In the genomic region with DNA sequence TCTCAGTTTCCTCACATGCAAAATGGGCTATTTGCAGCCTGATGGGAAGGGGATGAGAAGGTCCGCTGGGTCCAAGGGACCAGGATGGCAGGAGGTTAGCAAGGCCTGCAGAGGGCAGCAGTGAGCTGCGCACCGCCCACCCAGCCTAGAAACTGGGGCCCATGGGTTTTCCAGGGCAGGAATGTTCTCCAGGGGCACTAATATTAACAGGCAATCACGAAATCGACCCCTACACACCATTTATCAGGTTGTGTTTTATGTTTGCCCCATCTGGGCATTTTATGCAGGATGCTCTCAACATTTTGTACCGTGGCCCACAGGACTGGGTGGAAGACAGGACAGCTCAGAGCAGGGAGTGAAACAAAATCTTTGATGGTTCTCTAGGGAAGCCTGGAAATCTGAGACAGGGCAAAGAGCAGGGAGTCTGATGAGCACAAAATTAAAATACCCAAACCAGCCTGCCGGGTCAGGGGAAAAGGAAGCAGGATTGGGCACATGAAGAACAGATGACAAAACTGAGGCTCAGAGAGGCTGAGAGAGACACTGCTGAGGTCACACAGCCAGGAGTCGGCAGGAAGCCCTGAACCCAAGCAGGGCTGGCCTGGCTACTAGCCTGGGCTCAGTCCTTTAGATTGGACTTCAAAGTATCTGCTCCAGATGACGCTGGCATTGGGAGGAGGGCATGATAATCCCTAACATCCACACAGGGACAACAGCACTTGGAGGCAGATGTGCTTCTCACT, we compare ENCODE assay signal across 1 cellular context.
A peak's percentile ranks its signal among the peaks of the same experiment; 100 is the strongest.
TF ChIP-seq lines count a peak whose summit lies in the region.

No MANE protein-coding gene starts in this region.

TF ChIP-seq in HepG2, 621 proteins besides CTCF, POLR2A, EP300 and RAD21 (continued from another document and continues in another):
- TF ChIP-seq ASH2L (IDR thresholded peaks at IDR 0.05; ENCODE audit: insufficient read length, low read depth, low read length) = no peak
- no peak for TF ChIP-seq FOSL1 (CRISPR knock-in tag; IDR thresholded peaks at IDR 0.05; ENCODE audit: borderline replicate concordance)
- TF ChIP-seq MED1 (CRISPR knock-in tag; IDR thresholded peaks at IDR 0.05) = no peak
- no peak for TF ChIP-seq WIZ (CRISPR knock-in tag; IDR thresholded peaks at IDR 0.05)
- TF ChIP-seq, protein P1, sequence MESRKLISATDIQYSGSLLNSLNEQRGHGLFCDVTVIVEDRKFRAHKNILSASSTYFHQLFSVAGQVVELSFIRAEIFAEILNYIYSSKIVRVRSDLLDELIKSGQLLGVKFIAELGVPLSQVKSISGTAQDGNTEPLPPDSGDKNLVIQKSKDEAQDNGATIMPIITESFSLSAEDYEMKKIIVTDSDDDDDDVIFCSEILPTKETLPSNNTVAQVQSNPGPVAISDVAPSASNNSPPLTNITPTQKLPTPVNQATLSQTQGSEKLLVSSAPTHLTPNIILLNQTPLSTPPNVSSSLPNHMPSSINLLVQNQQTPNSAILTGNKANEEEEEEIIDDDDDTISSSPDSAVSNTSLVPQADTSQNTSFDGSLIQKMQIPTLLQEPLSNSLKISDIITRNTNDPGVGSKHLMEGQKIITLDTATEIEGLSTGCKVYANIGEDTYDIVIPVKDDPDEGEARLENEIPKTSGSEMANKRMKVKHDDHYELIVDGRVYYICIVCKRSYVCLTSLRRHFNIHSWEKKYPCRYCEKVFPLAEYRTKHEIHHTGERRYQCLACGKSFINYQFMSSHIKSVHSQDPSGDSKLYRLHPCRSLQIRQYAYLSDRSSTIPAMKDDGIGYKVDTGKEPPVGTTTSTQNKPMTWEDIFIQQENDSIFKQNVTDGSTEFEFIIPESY (CRISPR knock-in tag; IDR thresholded peaks at IDR 0.05) = peak; percentile 50; the same call in 1 of the 2 replicates
- no peak for TF ChIP-seq POLR2AphosphoS2 (IDR thresholded peaks at IDR 0.05; ENCODE audit: low read depth, low read length)
- TF ChIP-seq, protein P2, sequence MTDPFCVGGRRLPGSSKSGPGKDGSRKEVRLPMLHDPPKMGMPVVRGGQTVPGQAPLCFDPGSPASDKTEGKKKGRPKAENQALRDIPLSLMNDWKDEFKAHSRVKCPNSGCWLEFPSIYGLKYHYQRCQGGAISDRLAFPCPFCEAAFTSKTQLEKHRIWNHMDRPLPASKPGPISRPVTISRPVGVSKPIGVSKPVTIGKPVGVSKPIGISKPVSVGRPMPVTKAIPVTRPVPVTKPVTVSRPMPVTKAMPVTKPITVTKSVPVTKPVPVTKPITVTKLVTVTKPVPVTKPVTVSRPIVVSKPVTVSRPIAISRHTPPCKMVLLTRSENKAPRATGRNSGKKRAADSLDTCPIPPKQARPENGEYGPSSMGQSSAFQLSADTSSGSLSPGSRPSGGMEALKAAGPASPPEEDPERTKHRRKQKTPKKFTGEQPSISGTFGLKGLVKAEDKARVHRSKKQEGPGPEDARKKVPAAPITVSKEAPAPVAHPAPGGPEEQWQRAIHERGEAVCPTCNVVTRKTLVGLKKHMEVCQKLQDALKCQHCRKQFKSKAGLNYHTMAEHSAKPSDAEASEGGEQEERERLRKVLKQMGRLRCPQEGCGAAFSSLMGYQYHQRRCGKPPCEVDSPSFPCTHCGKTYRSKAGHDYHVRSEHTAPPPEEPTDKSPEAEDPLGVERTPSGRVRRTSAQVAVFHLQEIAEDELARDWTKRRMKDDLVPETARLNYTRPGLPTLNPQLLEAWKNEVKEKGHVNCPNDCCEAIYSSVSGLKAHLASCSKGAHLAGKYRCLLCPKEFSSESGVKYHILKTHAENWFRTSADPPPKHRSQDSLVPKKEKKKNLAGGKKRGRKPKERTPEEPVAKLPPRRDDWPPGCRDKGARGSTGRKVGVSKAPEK (CRISPR knock-in tag; IDR thresholded peaks at IDR 0.05; ENCODE audit: borderline replicate concordance) = no peak
- TF ChIP-seq ZNF276 (CRISPR knock-in tag; IDR thresholded peaks at IDR 0.05; ENCODE audit: low read depth) = no peak
- no peak for TF ChIP-seq KDM4B (CRISPR knock-in tag; IDR thresholded peaks at IDR 0.05)
- TF ChIP-seq GATAD2A (CRISPR knock-in tag; IDR thresholded peaks at IDR 0.05) = 0 out of 2 replicates have a peak, but pooled peaks have one; percentile 33
- TF ChIP-seq RNF219 (CRISPR knock-in tag; IDR thresholded peaks at IDR 0.05) = no peak
- peak; percentile 39; the same call in 1 of the 2 replicates for TF ChIP-seq ZNF501 (CRISPR knock-in tag; IDR thresholded peaks at IDR 0.05)
- TF ChIP-seq ZNF710 (CRISPR knock-in tag; IDR thresholded peaks at IDR 0.05; ENCODE audit: borderline replicate concordance) = no peak
- TF ChIP-seq, protein P3, sequence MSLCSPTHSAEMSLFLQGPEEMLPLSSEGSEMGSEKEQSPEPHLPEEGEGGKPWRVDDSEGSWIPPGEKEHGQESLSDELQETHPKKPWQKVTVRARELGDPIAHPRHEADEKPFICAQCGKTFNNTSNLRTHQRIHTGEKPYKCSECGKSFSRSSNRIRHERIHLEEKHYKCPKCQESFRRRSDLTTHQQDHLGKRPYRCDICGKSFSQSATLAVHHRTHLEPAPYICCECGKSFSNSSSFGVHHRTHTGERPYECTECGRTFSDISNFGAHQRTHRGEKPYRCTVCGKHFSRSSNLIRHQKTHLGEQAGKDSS (CRISPR knock-in tag; IDR thresholded peaks at IDR 0.05; ENCODE audit: borderline replicate concordance, low read depth) = no peak; the same call in 1 of the 2 replicates
- TF ChIP-seq TCF7L2 (IDR thresholded peaks at IDR 0.05; ENCODE audit: low read depth, low read length) = no peak
- no peak for TF ChIP-seq ZNF850 (CRISPR knock-in tag; conservative IDR thresholded peaks at IDR 0.05)
- TF ChIP-seq ZNF740 (CRISPR knock-in tag; IDR thresholded peaks at IDR 0.05) = no peak
- no peak for TF ChIP-seq ZNF547 (CRISPR knock-in tag; IDR thresholded peaks at IDR 0.05)
- no peak for TF ChIP-seq E2F1 (CRISPR knock-in tag; IDR thresholded peaks at IDR 0.05)
- TF ChIP-seq ZSCAN12 (CRISPR knock-in tag; IDR thresholded peaks at IDR 0.05) = no peak
- TF ChIP-seq KAT7 (CRISPR knock-in tag; IDR thresholded peaks at IDR 0.05; ENCODE audit: borderline replicate concordance) = no peak
- no peak for TF ChIP-seq AHR (CRISPR knock-in tag; IDR thresholded peaks at IDR 0.05)
- TF ChIP-seq, protein P4, sequence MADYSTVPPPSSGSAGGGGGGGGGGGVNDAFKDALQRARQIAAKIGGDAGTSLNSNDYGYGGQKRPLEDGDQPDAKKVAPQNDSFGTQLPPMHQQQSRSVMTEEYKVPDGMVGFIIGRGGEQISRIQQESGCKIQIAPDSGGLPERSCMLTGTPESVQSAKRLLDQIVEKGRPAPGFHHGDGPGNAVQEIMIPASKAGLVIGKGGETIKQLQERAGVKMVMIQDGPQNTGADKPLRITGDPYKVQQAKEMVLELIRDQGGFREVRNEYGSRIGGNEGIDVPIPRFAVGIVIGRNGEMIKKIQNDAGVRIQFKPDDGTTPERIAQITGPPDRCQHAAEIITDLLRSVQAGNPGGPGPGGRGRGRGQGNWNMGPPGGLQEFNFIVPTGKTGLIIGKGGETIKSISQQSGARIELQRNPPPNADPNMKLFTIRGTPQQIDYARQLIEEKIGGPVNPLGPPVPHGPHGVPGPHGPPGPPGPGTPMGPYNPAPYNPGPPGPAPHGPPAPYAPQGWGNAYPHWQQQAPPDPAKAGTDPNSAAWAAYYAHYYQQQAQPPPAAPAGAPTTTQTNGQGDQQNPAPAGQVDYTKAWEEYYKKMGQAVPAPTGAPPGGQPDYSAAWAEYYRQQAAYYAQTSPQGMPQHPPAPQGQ (CRISPR knock-in tag; IDR thresholded peaks at IDR 0.05; ENCODE audit: borderline replicate concordance) = 0 out of 2 replicates have a peak, but pooled peaks have one; percentile 30
- no peak for TF ChIP-seq SRF (IDR thresholded peaks at IDR 0.05; ENCODE audit: low read depth, low read length)
- TF ChIP-seq ZNF546 (CRISPR knock-in tag; conservative IDR thresholded peaks at IDR 0.05) = no peak
- no peak for TF ChIP-seq HCFC1 (IDR thresholded peaks at IDR 0.05; ENCODE audit: low read depth, low read length)
- no peak for TF ChIP-seq CCAR2 (optimal IDR thresholded peaks at IDR 0.05; ENCODE audit: low read depth, low read length)
- TF ChIP-seq SP5 (CRISPR knock-in tag; IDR thresholded peaks at IDR 0.05; ENCODE audit: borderline replicate concordance, low read depth) = peak; percentile 36; the same call in 1 of the 2 replicates
- TF ChIP-seq ZNF891 (CRISPR knock-in tag; IDR thresholded peaks at IDR 0.05) = 0 out of 2 replicates have a peak, but pooled peaks have one; percentile 51
- TF ChIP-seq SIX4 (CRISPR knock-in tag; IDR thresholded peaks at IDR 0.05) = no peak
- TF ChIP-seq ZNF782 (CRISPR knock-in tag; IDR thresholded peaks at IDR 0.05; ENCODE audit: borderline replicate concordance) = no peak
- no peak for TF ChIP-seq BHLHE40 (IDR thresholded peaks at IDR 0.05; ENCODE audit: low read length)
- no peak for TF ChIP-seq ZNF784 (CRISPR knock-in tag; IDR thresholded peaks at IDR 0.05; ENCODE audit: borderline replicate concordance)
- TF ChIP-seq TMF1 (CRISPR knock-in tag; IDR thresholded peaks at IDR 0.05; ENCODE audit: low read depth) = no peak
- no peak for TF ChIP-seq DBP (CRISPR knock-in tag; IDR thresholded peaks at IDR 0.05; ENCODE audit: not compliant biosample characterization)
- no peak for TF ChIP-seq RBFOX2 (IDR thresholded peaks at IDR 0.05; ENCODE audit: low read depth, low read length)
- no peak for TF ChIP-seq NFKBIZ (CRISPR knock-in tag; IDR thresholded peaks at IDR 0.05)
- TF ChIP-seq SOX13 (IDR thresholded peaks at IDR 0.05) = no peak
- TF ChIP-seq SOX13 (CRISPR knock-in tag; conservative IDR thresholded peaks at IDR 0.05 in 1 of 2, IDR thresholded peaks at IDR 0.05 in 1 of 2) = no peak
- no peak for TF ChIP-seq ARNT2 (CRISPR knock-in tag; IDR thresholded peaks at IDR 0.05; ENCODE audit: low read depth)
- no peak for TF ChIP-seq ZFYVE20 (CRISPR knock-in tag; IDR thresholded peaks at IDR 0.05; ENCODE audit: borderline replicate concordance, low read depth)
